8 cellular contexts compared by ENCODE assay signal in the genomic region with DNA sequence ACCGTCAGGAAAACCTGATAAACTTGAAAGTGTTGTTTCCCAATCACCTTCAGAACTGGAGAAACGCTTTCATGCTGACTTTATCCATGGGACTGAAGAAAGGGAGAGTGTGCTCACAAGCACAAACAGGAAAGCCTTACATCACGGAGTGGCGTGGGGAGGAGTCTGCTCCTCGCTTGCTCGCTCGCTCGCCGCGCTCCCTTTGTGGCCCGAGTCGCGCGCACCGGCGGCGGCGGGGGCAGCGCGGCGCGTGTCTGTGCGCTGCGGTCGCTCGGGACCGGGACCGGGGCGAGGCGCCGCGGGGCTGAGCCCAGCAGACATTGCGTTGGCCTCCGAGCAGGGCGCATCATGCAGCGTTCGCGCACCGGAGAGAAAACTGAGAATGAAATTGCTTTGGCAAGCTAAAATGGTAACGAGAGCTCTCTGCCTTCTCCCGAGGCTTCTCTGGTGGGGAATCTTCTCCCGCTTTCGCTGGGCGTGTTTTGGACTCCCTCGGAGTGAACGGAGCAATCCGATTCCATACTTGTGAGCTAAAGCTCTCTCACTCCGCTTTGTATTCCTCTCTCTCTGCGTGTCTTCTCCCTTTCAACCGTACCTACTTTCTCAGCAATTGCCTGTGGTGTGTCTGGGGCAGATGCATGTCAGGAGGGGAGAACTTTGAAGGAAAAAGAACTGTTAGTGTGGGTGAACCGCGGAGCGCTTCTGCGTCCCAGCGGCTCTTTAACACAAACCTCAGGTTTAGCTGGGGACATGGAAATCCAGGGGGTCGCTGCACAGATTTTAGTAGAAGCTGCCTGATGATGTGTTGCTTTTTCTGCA.
DNase-seq lines count a peak whose midpoint lies in the region; ATAC-seq lines count a peak whose summit lies in the region.

Gene RGL1 (plus strand): TSS at position 205 of the 819 bp plus-strand sequence. CDS start 178 bp downstream, at position 383.

- no peaks in the 10 kb centered on the region for H3K36me3 ChIP-seq in mucosa of stomach (ENCODE audit: control insufficient read depth, insufficient read depth, low read length)

- no peaks in the 10 kb centered on the region for H3K9me3 ChIP-seq in mucosa of stomach (ENCODE audit: control insufficient read depth, low read length)

- H3K9ac ChIP-seq in mucosa of stomach (ENCODE audit: low read length) = peak within 1 kb of the TSS; percentile 55

- DNase-seq in NCI-H2196 (lab: John Stamatoyannopoulos, UW; ENCODE audit: unreplicated experiment) (peak; percentile 24), NCI-H2196 treated with DMSO at 0.1 percent for 48 hours (lab: John Stamatoyannopoulos, UW; ENCODE audit: unreplicated experiment) (no peak), NCI-H2171 (lab: John Stamatoyannopoulos, UW) (peak; percentile 19), fibroblast of gingiva (ENCODE audit: low read depth) (peak; percentile 78), superior temporal gyrus (ENCODE audit: extremely low spot score) (peak; percentile 87)
- peak; percentile 28 to 45 for DNase-seq in activated T-cell treated with anti-CD3 and anti-CD28 coated beads, Interleukin-2, amount 50 U/mL, for 48 hours

- peak; percentile 53 for ATAC-seq in HG02610 (IDR thresholded peaks at IDR 0.05; ENCODE audit: unreplicated experiment)

- no peaks in the 10 kb centered on the region for H3K4me1 ChIP-seq in mucosa of stomach (ENCODE audit: control insufficient read depth, insufficient read depth, low read length)

- peaks cover 4% of the 10 kb centered on the region for H3K27me3 ChIP-seq in mucosa of stomach (ENCODE audit: control insufficient read depth, insufficient read depth, low read length)

- peak within 1 kb of the TSS; percentile 65 for H3K4me3 ChIP-seq in mucosa of stomach (ENCODE audit: low read length)
